ENCODE assay signal across 8 cellular contexts in the genomic region with DNA sequence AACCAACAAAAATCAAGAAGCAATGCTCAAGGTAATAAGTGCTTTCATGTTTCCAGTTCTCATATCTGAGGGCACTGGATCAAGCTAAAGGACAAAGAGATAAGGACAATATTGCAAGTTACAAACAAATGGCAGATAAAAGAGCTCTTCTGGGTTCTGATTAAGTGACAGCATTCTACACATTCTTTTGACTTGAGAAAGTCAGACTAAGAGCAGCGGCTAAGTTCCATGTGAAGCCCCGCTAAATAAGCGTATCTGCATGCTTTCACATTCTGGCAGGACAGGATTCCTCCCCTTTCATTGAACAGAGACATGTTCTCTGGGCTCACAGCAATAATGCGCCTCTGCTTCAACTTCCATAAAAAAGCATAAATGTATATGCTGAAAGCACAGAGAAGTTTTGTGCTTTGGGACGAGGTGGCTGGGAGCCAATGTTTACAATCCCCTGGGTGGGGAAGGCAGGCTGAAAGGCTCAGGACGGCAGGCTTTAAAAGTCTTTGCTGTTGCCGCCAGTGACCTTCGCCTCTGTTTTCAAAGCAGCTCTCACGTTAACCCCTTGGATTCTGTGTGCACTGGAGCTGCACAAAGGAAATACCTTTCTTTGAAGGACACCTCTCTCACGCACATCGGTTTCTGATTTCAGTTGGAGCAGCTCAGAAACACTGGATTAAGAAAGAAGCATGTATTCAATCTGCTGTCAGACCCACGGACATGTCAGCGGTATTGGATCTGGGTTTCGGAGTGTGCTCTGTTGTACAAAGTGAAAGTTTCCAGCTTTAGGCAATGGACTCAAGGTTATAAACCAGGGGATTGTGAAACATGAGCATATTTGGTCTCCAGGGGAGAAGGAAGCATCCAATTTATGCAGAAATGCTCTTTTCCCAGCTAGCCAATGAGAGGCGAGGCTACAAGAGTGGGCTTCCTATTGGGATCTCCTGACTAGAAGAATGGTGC.
DNase-seq lines count a peak whose midpoint lies in the region; ATAC-seq and TF ChIP-seq lines count a peak whose summit lies in the region.

No MANE protein-coding gene starts in this region.

- H3K27me3 ChIP-seq in SJCRH30, result no peaks in the 10 kb centered on the region
- no peaks in the 10 kb centered on the region for H3K27me3 ChIP-seq in tibial nerve

- H3K4me1 Mint-ChIP-seq in T-helper 1 cell treated with Interleukin-12 subunit alpha and Interleukin-12 subunit beta and Interleukin-4 antibody, amounts not matched to agents 30 μg/mL and 1 μg/mL, for 36 hours (ENCODE audit: low read depth), result peaks cover 46% of the 10 kb centered on the region
- H3K4me1 Mint-ChIP-seq in endothelial cell (ENCODE audit: unreplicated experiment) (peaks cover 14% of the 10 kb centered on the region), mesothelial cell of epicardium (peaks cover 69% of the 10 kb centered on the region)

- no peak for TF ChIP-seq CTCF in endothelial cell (IDR thresholded peaks at IDR 0.05; ENCODE audit: unreplicated experiment)
- no peak for TF ChIP-seq CTCF in mesothelial cell of epicardium (IDR thresholded peaks at IDR 0.05; ENCODE audit: unreplicated experiment)
- no peak for TF ChIP-seq CTCF in tibial nerve (IDR thresholded peaks at IDR 0.05)
- TF ChIP-seq CTCF in GM13977 (IDR thresholded peaks at IDR 0.05; ENCODE audit: extremely low read depth, insufficient read depth, missing control alignments), result no peak

- H3K4me3 ChIP-seq in SJCRH30 (peak overlapping the region; percentile 55), tibial nerve (peak overlapping the region; percentile 39 to 58 (median 46))

- no peak for TF ChIP-seq POLR2A in tibial nerve (IDR thresholded peaks at IDR 0.05)

- TF ChIP-seq EP300 in tibial nerve (IDR thresholded peaks at IDR 0.05), result peak in 1 of 2 donors; percentile 57

- no peaks in the 10 kb centered on the region for H3K27me3 Mint-ChIP-seq in T-helper 1 cell treated with Interleukin-12 subunit alpha and Interleukin-12 subunit beta and Interleukin-4 antibody, amounts not matched to agents 30 μg/mL and 1 μg/mL, for 36 hours (ENCODE audit: low read depth)
- H3K27me3 Mint-ChIP-seq in endothelial cell (ENCODE audit: unreplicated experiment) (no peaks in the 10 kb centered on the region), mesothelial cell of epicardium (ENCODE audit: low read depth) (no peaks in the 10 kb centered on the region)

- 6 to 15% methylated on average over 15 of the region's 15 CpGs for WGBS in tibial nerve, 2 donors

- H3K36me3 Mint-ChIP-seq in T-helper 1 cell treated with Interleukin-12 subunit alpha and Interleukin-12 subunit beta and Interleukin-4 antibody, amounts not matched to agents 30 μg/mL and 1 μg/mL, for 36 hours (ENCODE audit: low read depth), result peaks cover 32% of the 10 kb centered on the region
- H3K36me3 Mint-ChIP-seq in endothelial cell (ENCODE audit: low read depth, unreplicated experiment), result peaks cover 2% of the 10 kb centered on the region
- H3K36me3 Mint-ChIP-seq in mesothelial cell of epicardium, result peaks cover 9% of the 10 kb centered on the region

- no peak for DNase-seq in T-helper 1 cell
- peak; percentile 88 to 92 for DNase-seq in SJCRH30
- peak; percentile 28 for DNase-seq in endothelial cell (ENCODE audit: low spot score)
- peak; percentile 40 to 68 for DNase-seq in mesothelial cell of epicardium (ENCODE audit: low spot score in 2 of 2, unreplicated experiment in 2 of 2)
- peak in 1 of 2 donors; percentile 31 for DNase-seq in tibial nerve (ENCODE audit: low spot score in 2 of 2)
- no peak for DNase-seq in GM13977 (ENCODE audit: low spot score)

- H3K36me3 ChIP-seq in SJCRH30 (peaks cover 29% of the 10 kb centered on the region), tibial nerve (no peaks in the 10 kb centered on the region)

- H3K4me1 ChIP-seq in SJCRH30 (peaks cover 55% of the 10 kb centered on the region), tibial nerve (peaks cover 0 to 44% (median 10%) of the 10 kb centered on the region in 4 donors)

- H3K9me3 Mint-ChIP-seq in T-helper 1 cell treated with Interleukin-12 subunit alpha and Interleukin-12 subunit beta and Interleukin-4 antibody, amounts not matched to agents 30 μg/mL and 1 μg/mL, for 36 hours, result peaks cover 5% of the 10 kb centered on the region
- H3K9me3 Mint-ChIP-seq in endothelial cell (ENCODE audit: unreplicated experiment), result peaks cover 5% of the 10 kb centered on the region
- H3K9me3 Mint-ChIP-seq in mesothelial cell of epicardium, result no peaks in the 10 kb centered on the region

- H3K9me3 ChIP-seq in SJCRH30 (replicated peaks), result peaks cover 4% of the 10 kb centered on the region; the same call in 1 of the 2 replicates
- H3K9me3 ChIP-seq in tibial nerve, result no peaks in the 10 kb centered on the region

- in situ Hi-C loops in GM13977 (cut with MboI; ENCODE audit: low pct_unique_long_range_greater_than_20kb, low sequenced_read_pairs, unreplicated experiment), result loop anchor here (10.0 kb wide), 1 partner anchor 359 kb away; no protein-coding TSS in a partner anchor

- H3K27ac Mint-ChIP-seq in T-helper 1 cell treated with Interleukin-12 subunit alpha and Interleukin-12 subunit beta and Interleukin-4 antibody, amounts not matched to agents 30 μg/mL and 1 μg/mL, for 36 hours, result peak overlapping the region; percentile 52
- H3K27ac Mint-ChIP-seq in endothelial cell (ENCODE audit: unreplicated experiment), result peak overlapping the region; percentile 80
- peak overlapping the region; percentile 96 for H3K27ac Mint-ChIP-seq in mesothelial cell of epicardium

- H3K27ac ChIP-seq in SJCRH30 (peak overlapping the region; percentile 96), tibial nerve (peak overlapping the region; percentile 69 to 89 (median 80))

- no peak for ATAC-seq in HG03196 (IDR thresholded peaks at IDR 0.05; ENCODE audit: unreplicated experiment)

- peak overlapping the region; percentile 40 for H3K4me3 Mint-ChIP-seq in T-helper 1 cell treated with Interleukin-12 subunit alpha and Interleukin-12 subunit beta and Interleukin-4 antibody, amounts not matched to agents 30 μg/mL and 1 μg/mL, for 36 hours
- H3K4me3 Mint-ChIP-seq in endothelial cell (ENCODE audit: unreplicated experiment) (peak overlapping the region; percentile 85), mesothelial cell of epicardium (peak overlapping the region; percentile 65)

Comparison
In these comparisons a context has a peak if more than half of its experiments do, and no peak if none do; other contexts are left out.
1. DNase-seq: peak in SJCRH30 (2 of 2), endothelial cell (single experiment) and mesothelial cell of epicardium (2 of 2); none in T-helper 1 cell (0 of 5) and GM13977 (single experiment).
2. Peak in every context shown above with its lines, with median percentiles within 50 percentile points of each other: H3K27ac Mint-ChIP-seq and H3K4me3 Mint-ChIP-seq.